In the genomic region with DNA sequence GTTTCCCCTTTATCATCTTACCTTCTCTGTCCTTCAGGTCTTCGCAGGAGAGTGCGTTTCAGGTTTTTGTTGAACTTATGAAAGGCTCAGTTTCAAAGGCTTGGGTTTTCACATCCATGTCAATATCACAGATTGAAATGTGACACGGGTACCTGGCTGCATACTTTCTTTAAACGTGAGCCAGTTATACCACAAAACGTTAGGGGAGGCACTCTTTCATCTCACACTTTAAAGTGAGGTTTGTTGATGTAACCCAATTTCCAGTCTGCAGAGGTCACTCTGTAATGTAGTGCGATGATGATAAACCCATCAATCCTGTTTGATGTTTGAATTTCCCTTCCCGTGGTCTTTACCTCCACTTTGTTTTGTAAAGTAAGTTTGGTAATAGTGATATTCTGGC, we compare ENCODE assay signal across 24 cellular contexts.
"Had no signal": no experiment of that assay in that cellular context is flagged by ENCODE, and none has a peak within 500 bp of the region (broad histone marks: within the 10 kb centered on the region; RNA-seq: fewer than 3 reads in every experiment).

No MANE protein-coding gene starts in this region.

- H3K4me3 ChIP-seq: coronary artery, dorsolateral prefrontal cortex, esophagus muscularis mucosa, gastroesophageal sphincter, heart left ventricle, hepatocyte, left lung, lower lobe of right lung, mucosa of descending colon had no signal

- H3K27ac Mint-ChIP-seq: immature natural killer cell; naive B cell; naive thymus-derived CD8-positive, alpha-beta T cell had no signal

- H2AFZ ChIP-seq: hepatocyte had no signal

- H3K27me3 ChIP-seq: dorsolateral prefrontal cortex, esophagus muscularis mucosa, foreskin keratinocyte, gastroesophageal sphincter, heart left ventricle, hepatocyte, left lung had no signal

- H3K79me2 ChIP-seq: hepatocyte had no signal

- H3K36me3 Mint-ChIP-seq: mesothelial cell of epicardium; naive B cell; naive thymus-derived CD8-positive, alpha-beta T cell had no signal

- H3K4me1 ChIP-seq: foreskin keratinocyte, heart left ventricle, left lung, lower lobe of right lung had no signal

- H3K4me1 Mint-ChIP-seq: naive B cell had no signal

- H3K36me3 ChIP-seq: esophagus muscularis mucosa, gastroesophageal sphincter, heart left ventricle, left lung, lower lobe of right lung had no signal

- ATAC-seq: foreskin keratinocyte; gastroesophageal sphincter; heart left ventricle; left colon; left lung; left ventricle myocardium superior; lower lobe of right lung; mucosa of descending colon; naive thymus-derived CD8-positive, alpha-beta T cell had no signal

- H3K27ac ChIP-seq: coronary artery, dorsolateral prefrontal cortex, esophagus muscularis mucosa, foreskin keratinocyte, gastroesophageal sphincter, heart left ventricle, hepatocyte, left lung, lower lobe of right lung had no signal

- H3K9me3 ChIP-seq: esophagus muscularis mucosa, gastroesophageal sphincter, heart left ventricle, left lung, lower lobe of right lung, mucosa of descending colon had no signal

- DNase-seq: dermis blood vessel endothelial cell; dorsolateral prefrontal cortex; effector CD4-positive, alpha-beta T cell; effector memory CD4-positive, alpha-beta T cell; foreskin keratinocyte; heart left ventricle; hypothalamus; immature natural killer cell; islet precursor cell; kidney; kidney glomerular epithelial cell; left colon; left lung; left ventricle myocardium superior; lower lobe of right lung; mesenchymal stem cell; mucosa of descending colon; naive B cell; naive thymus-derived CD8-positive, alpha-beta T cell had no signal

- H3K9me3 Mint-ChIP-seq: mesothelial cell of epicardium, naive B cell had no signal

- H3K4me3 Mint-ChIP-seq: immature natural killer cell; mesothelial cell of epicardium; naive B cell; naive thymus-derived CD8-positive, alpha-beta T cell had no signal
